ENCODE assay signal across 29 cellular contexts in genomic region chr1:73907051-73907450, GRCh38.
"Had no signal": no experiment of that assay in that cellular context is flagged by ENCODE, and none has a peak within 500 bp of the region (broad histone marks: within the 10 kb centered on the region; RNA-seq: fewer than 3 reads in every experiment).

No MANE protein-coding gene starts in this region.

- H3K27me3 ChIP-seq: gastroesophageal sphincter, heart left ventricle, right atrium auricular region, stomach, thyroid gland had no signal

- H3K9me3 Mint-ChIP-seq: type B pancreatic cell had no signal

- H3K27ac Mint-ChIP-seq: effector memory CD8-positive, alpha-beta T cell; immature natural killer cell; mesothelial cell of epicardium; naive B cell; natural killer cell treated with Interleukin-12 subunit alpha and Interleukin-12 subunit beta and Interleukin-15 and Interleukin-18, amount 100 ng/mL, for 72 hours; stimulated activated effector memory CD8-positive, alpha-beta T cell treated with anti-CD3 and anti-CD28 coated beads, Interleukin-12 subunit alpha, Interleukin-12 subunit beta, amount 100 ng/mL, for 72 hours; type B pancreatic cell had no signal

- H3K4me1 Mint-ChIP-seq: immature natural killer cell; mesothelial cell of epicardium; naive B cell; stimulated activated effector memory CD8-positive, alpha-beta T cell treated with anti-CD3 and anti-CD28 coated beads, Interleukin-12 subunit alpha, Interleukin-12 subunit beta, amount 100 ng/mL, for 72 hours had no signal

- H3K36me3 Mint-ChIP-seq: immature natural killer cell; mesothelial cell of epicardium; naive B cell; stimulated activated effector memory CD8-positive, alpha-beta T cell treated with anti-CD3 and anti-CD28 coated beads, Interleukin-12 subunit alpha, Interleukin-12 subunit beta, amount 100 ng/mL, for 72 hours; type B pancreatic cell had no signal

- DNase-seq: cerebellar nuclear complex; cortex of kidney; effector memory CD8-positive, alpha-beta T cell; foreskin fibroblast; heart left ventricle; hippocampal formation; immature natural killer cell; islet precursor cell; left ventricle myocardium superior; mesenchymal stem cell; mucosa of descending colon; naive B cell; nucleus accumbens; stimulated activated CD4-positive, alpha-beta T cell treated with anti-CD3 and anti-CD28 coated beads, Interleukin-2, amount 100 ng/mL, for 24 hours; stimulated activated CD4-positive, alpha-beta T cell treated with anti-CD3 and anti-CD28 coated beads, Interleukin-4, amount 100 ng/mL, for 24 hours; stimulated activated naive CD4-positive, alpha-beta T cell treated with Interleukin-2 at 50 U/mL for 16 hours; stomach; thyroid gland had no signal

- H3K4me3 Mint-ChIP-seq: effector memory CD8-positive, alpha-beta T cell; immature natural killer cell; mesothelial cell of epicardium; naive B cell; natural killer cell treated with Interleukin-12 subunit alpha and Interleukin-12 subunit beta and Interleukin-15 and Interleukin-18, amount 100 ng/mL, for 72 hours; neural crest cell; stimulated activated effector memory CD8-positive, alpha-beta T cell treated with anti-CD3 and anti-CD28 coated beads, Interleukin-12 subunit alpha, Interleukin-12 subunit beta, amount 100 ng/mL, for 72 hours; type B pancreatic cell had no signal

- H3K4me3 ChIP-seq: gastroesophageal sphincter, heart left ventricle, lung, mucosa of descending colon, prostate gland, right atrium auricular region, stomach, thyroid gland had no signal

- H3K27me3 Mint-ChIP-seq: effector memory CD8-positive, alpha-beta T cell; naive B cell; natural killer cell treated with Interleukin-12 subunit alpha and Interleukin-12 subunit beta and Interleukin-15 and Interleukin-18, amount 100 ng/mL, for 72 hours; type B pancreatic cell had no signal

- H3K27ac ChIP-seq: gastroesophageal sphincter, heart left ventricle, prostate gland, right atrium auricular region, stomach, thyroid gland had no signal

- H3K4me1 ChIP-seq: gastroesophageal sphincter, heart left ventricle, prostate gland, right atrium auricular region, stomach, thyroid gland had no signal

- H3K9me3 ChIP-seq: heart left ventricle, mucosa of descending colon, prostate gland, right atrium auricular region, thyroid gland had no signal

- ATAC-seq: effector memory CD8-positive, alpha-beta T cell; esophagus mucosa; gastroesophageal sphincter; heart left ventricle; left ventricle myocardium superior; mucosa of descending colon; natural killer cell treated with Interleukin-12 subunit alpha and Interleukin-12 subunit beta and Interleukin-15 and Interleukin-18, amount 100 ng/mL, for 72 hours; sciatic nerve; stimulated activated effector memory CD8-positive, alpha-beta T cell treated with anti-CD3 and anti-CD28 coated beads, Interleukin-12 subunit alpha, Interleukin-12 subunit beta, amount 100 ng/mL, for 72 hours had no signal

- H3K36me3 ChIP-seq: gastroesophageal sphincter, heart left ventricle, prostate gland, right atrium auricular region, stomach, thyroid gland had no signal
